In genomic region chr11:126433989-126434949, GRCh38 we compare ENCODE assay signal across 15 cellular contexts.
"Had no signal": no experiment of that assay in that cellular context is flagged by ENCODE, and none has a peak within 500 bp of the region (broad histone marks: within the 10 kb centered on the region; RNA-seq: fewer than 3 reads in every experiment).

No MANE protein-coding gene starts in this region.

- H3K4me3 ChIP-seq: lower lobe of right lung, transverse colon, vagina had no signal

- H3K36me3 ChIP-seq: lower lobe of right lung, transverse colon, vagina had no signal

- H3K27me3 ChIP-seq: foreskin keratinocyte, transverse colon, vagina had no signal

- ATAC-seq: activated CD4-positive, alpha-beta T cell treated with anti-CD3 and anti-CD28 coated beads for 36 hours; activated CD8-positive, alpha-beta memory T cell treated with anti-CD3 and anti-CD28 coated beads, Interleukin-2, amount 10 ng/mL, durations not matched to agents 7 days and 5 days; foreskin keratinocyte; lower lobe of right lung; stimulated activated naive B cell treated with anti-CD40 and anti-IgM and Interleukin-4, amounts not matched to agents 10 μg/mL and 1 μg/mL and 100 μg/mL, for 72 hours; T-cell had no signal

- DNase-seq: activated CD4-positive, alpha-beta memory T cell treated with anti-CD3 and anti-CD28 coated beads for 36 hours; activated CD4-positive, alpha-beta T cell treated with anti-CD3 and anti-CD28 coated beads for 36 hours; activated CD8-positive, alpha-beta memory T cell treated with anti-CD3 and anti-CD28 coated beads, Interleukin-2, amount 10 ng/mL, durations not matched to agents 7 days and 5 days; activated T-cell treated with anti-CD3 and anti-CD28 coated beads, Interleukin-2, amount 50 U/mL, for 1 hour; amniotic stem cell; effector memory CD4-positive, alpha-beta T cell; foreskin keratinocyte; kidney glomerular epithelial cell; lower lobe of right lung; stimulated activated CD4-positive, alpha-beta T cell treated with anti-CD3 and anti-CD28 coated beads, Interleukin-4, amount 100 ng/mL, for 1 hour; stimulated activated naive B cell treated with anti-CD40 and anti-IgM and Interleukin-4, amounts not matched to agents 10 μg/mL and 1 μg/mL and 100 μg/mL, for 72 hours; T-cell; T1000; transverse colon had no signal

- H3K27ac ChIP-seq: foreskin keratinocyte, lower lobe of right lung, transverse colon had no signal

- H3K4me1 ChIP-seq: foreskin keratinocyte had no signal

- H3K9me3 ChIP-seq: lower lobe of right lung, transverse colon, vagina had no signal
